Comparison of ENCODE assay signal across 14 cellular contexts in genomic region chr13:45362939-45363338, GRCh38. TPM values are rescaled to one million over a fixed set of nuclear protein-coding genes. Genes with fewer than 3 reads are reported as not detected.
DNase-seq lines count a peak whose midpoint lies in the region; ATAC-seq and TF ChIP-seq lines count a peak whose summit lies in the region.
"Had no signal": no experiment of that assay in that cellular context is flagged by ENCODE, and none has a peak within 500 bp of the region (broad histone marks: within the 10 kb centered on the region; RNA-seq: fewer than 3 reads in every experiment).

No MANE protein-coding gene starts in this region.

- H3K4me2 ChIP-seq in PC-9, result no peak overlapping the region
- H3K4me2 ChIP-seq: BLaER1 had no signal

- H4K20me1 ChIP-seq in PC-9 (ENCODE audit: insufficient read depth), result no peaks in the 10 kb centered on the region
- H4K20me1 ChIP-seq: BLaER1 had no signal

- H3K4me1 ChIP-seq in BE2C, result no peaks in the 10 kb centered on the region
- peaks cover 44% of the 10 kb centered on the region for H3K4me1 ChIP-seq in PC-9 (replicated peaks; ENCODE audit: insufficient read depth)
- H3K4me1 ChIP-seq in vagina, result peaks cover 9% of the 10 kb centered on the region

- peak overlapping the region; percentile 83; the same call in 1 of the 2 replicates for H3K27ac ChIP-seq in PC-9
- H3K27ac ChIP-seq in epithelial cell of prostate, result peak overlapping the region; percentile 77
- H3K27ac ChIP-seq in vagina, result no peak overlapping the region
- H3K27ac ChIP-seq: BLaER1, spleen had no signal

- no peak overlapping the region for H3K4me3 ChIP-seq in BE2C (ENCODE audit: low read depth, low read length)
- no peak overlapping the region for H3K4me3 ChIP-seq in GM12875 (ENCODE audit: low read depth, low read length)
- no peak overlapping the region for H3K4me3 ChIP-seq in PC-9
- no peak overlapping the region for H3K4me3 ChIP-seq in vagina
- H3K4me3 ChIP-seq: BLaER1, spleen had no signal

- TF ChIP-seq CTCF in BE2C (IDR thresholded peaks at IDR 0.05; ENCODE audit: low read depth, low read length) (peak; percentile 19; the same call in 1 of the 2 replicates), GM12875 (IDR thresholded peaks at IDR 0.05; ENCODE audit: borderline replicate concordance, insufficient read depth, low read depth, low read length) (0 out of 2 replicates have a peak, but pooled peaks have one; percentile 26), PC-9 (conservative IDR thresholded peaks at IDR 0.05) (no peak), vagina (IDR thresholded peaks at IDR 0.05) (no peak)

- no peaks in the 10 kb centered on the region for H3K36me3 ChIP-seq in BE2C
- no peaks in the 10 kb centered on the region for H3K36me3 ChIP-seq in PC-9 (ENCODE audit: low read depth)
- peaks cover 0 to 9% of the 10 kb centered on the region in 2 donors for H3K36me3 ChIP-seq in vagina

- no peaks in the 10 kb centered on the region for H3K9me2 ChIP-seq in PC-9 (ENCODE audit: insufficient read depth)

- POLR2A ChIA-PET in PC-9 (lab: Charles Lee; ENCODE audit: unreplicated experiment), result no interaction called here

- H2AFZ ChIP-seq in PC-9, result no peak overlapping the region

- DNase-seq in BE2C (no peak), PC-9 (no peak), epithelial cell of prostate (ENCODE audit: low read depth, low spot score) (no peak), vagina (ENCODE audit: extremely low spot score in 2 of 2) (no peak), midbrain (lab: John Stamatoyannopoulos, UW) (no peak), NCI-H1930 (lab: John Stamatoyannopoulos, UW) (no peak)
- DNase-seq: kidney, NCI-H187 treated with DMSO at 0.1 percent for 48 hours, SW 1271 had no signal

- BruUV-seq in PC-9 (replicated peaks; lab: Mats Ljungman, UMichigan), result no TSS peak

- H3F3A ChIP-seq in PC-9 (ENCODE audit: insufficient read depth, low read depth), result peaks cover 61% of the 10 kb centered on the region

- TF ChIP-seq POLR2A in vagina (IDR thresholded peaks at IDR 0.05), result no peak

- no peaks in the 10 kb centered on the region for H3K9me3 ChIP-seq in BE2C
- no peaks in the 10 kb centered on the region for H3K9me3 ChIP-seq in PC-9 (ENCODE audit: insufficient read depth, low read depth)
- no peaks in the 10 kb centered on the region for H3K9me3 ChIP-seq in vagina

- no peak for ATAC-seq in HG03342 (IDR thresholded peaks at IDR 0.05; ENCODE audit: unreplicated experiment)
- ATAC-seq: esophagus mucosa had no signal

- no peaks in the 10 kb centered on the region for H3K79me2 ChIP-seq in PC-9 (ENCODE audit: low read depth)

- CTCF ChIA-PET in PC-9 (lab: Charles Lee), result no interaction called here

- intact Hi-C loops in PC-9 (cut with micrococcal nuclease; ENCODE audit: unreplicated experiment) (no loop called here), vagina (cut with DNase I) (no loop called here)

- H3K27me3 ChIP-seq in BE2C, result no peaks in the 10 kb centered on the region
- no peaks in the 10 kb centered on the region for H3K27me3 ChIP-seq in PC-9 (ENCODE audit: insufficient read depth, low read depth)
- no peaks in the 10 kb centered on the region for H3K27me3 ChIP-seq in vagina
- H3K27me3 ChIP-seq: BLaER1, spleen had no signal

RNA-seq across cellular contexts. Expression of gene TPT1, which starts 22.0 kb away (rescaled TPM):
- polyA plus RNA-seq in BE2C (2012; ENCODE audit: insufficient read depth, insufficient read length, low read depth), result 1,369 TPM
- total RNA-seq in PC-9 (2021) (1,968 and 2,237 TPM in 2 replicates), vagina (3,952 TPM)

RNA-seq across cellular contexts. Expression of gene SLC25A30, which starts 55.2 kb away (rescaled TPM):
- polyA plus RNA-seq in BE2C (2012; ENCODE audit: insufficient read depth, insufficient read length, low read depth), result 2.6 TPM
- total RNA-seq in PC-9 (2021) (11.2 and 12.5 TPM in 2 replicates), vagina (11.5 TPM)

Comparison
In these comparisons a context has a peak if more than half of its experiments do, and no peak if none do; other contexts are left out.
1. CTCF ChIP-seq: peak in BE2C (single experiment) and GM12875 (single experiment); none in PC-9 (single experiment) and vagina (0 of 3).